8 cellular contexts compared by ENCODE assay signal in the genomic region with DNA sequence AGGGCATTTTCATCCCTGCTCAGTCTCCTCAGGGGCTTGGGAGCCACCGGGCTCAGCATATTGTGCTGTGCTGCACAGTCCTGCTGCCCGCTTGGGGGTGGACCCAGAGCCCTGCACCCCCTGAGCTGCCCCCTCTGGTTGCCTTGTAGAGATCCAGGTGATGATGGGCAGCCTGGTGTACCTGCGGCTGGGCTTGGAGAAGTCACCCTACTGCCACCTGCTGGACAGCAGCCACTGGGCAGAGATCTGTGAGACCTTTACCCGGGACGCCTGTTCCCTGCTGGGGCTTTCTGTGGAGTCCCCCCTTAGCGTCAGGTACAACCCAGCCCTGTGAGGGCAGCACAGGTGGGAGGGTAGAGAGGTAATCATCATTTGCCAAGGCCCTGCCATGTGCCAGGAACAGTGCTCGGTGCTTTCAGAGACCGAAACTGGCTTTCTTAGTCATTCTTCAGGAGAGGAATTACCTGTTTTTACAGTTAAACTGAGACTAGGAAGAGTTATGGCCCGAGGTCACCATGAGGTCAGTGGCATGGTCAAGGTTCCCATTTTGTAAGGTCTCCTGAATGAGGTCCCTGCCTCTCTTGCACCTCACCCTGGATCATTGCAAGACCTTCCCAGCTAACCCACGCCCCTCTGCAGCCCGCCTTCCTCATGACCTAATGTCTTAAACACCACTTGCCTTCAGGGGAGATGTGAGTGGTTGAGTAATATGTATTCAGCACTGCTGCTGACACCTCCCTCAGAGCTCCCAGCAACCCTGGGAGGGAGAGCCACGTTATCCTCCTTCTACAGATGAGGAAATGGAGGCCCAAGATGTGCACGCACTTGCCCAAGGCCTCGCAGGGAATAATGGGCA. TPM values are rescaled to one million over a fixed set of nuclear protein-coding genes. Genes with fewer than 3 reads are reported as not detected.
DNase-seq lines count a peak whose midpoint lies in the region; ATAC-seq and TF ChIP-seq lines count a peak whose summit lies in the region.

No MANE protein-coding gene starts in this region.

- H2AFZ ChIP-seq in DND-41 (ENCODE audit: low read depth, low read length): no peak overlapping the region

- H3K27me3 ChIP-seq in DND-41 (ENCODE audit: insufficient read depth, low read length, poor library complexity) (no peaks in the 10 kb centered on the region), mesendoderm (ENCODE audit: insufficient read depth, low read length, poor library complexity) (no peaks in the 10 kb centered on the region)

- no peak overlapping the region for H3K4me2 ChIP-seq in DND-41 (ENCODE audit: insufficient read depth, low read length)
- no peak overlapping the region for H3K4me2 ChIP-seq in mesendoderm (ENCODE audit: low read length)

- no peak overlapping the region for H3K27ac ChIP-seq in DND-41 (ENCODE audit: low read length)
- no peak overlapping the region for H3K27ac ChIP-seq in mesendoderm (ENCODE audit: low read depth, low read length)

- no peaks in the 10 kb centered on the region for H3K9me3 ChIP-seq in DND-41 (ENCODE audit: insufficient read depth, low read length, severe bottlenecking)

- no peak overlapping the region for H4K5ac ChIP-seq in mesendoderm (ENCODE audit: low read length)

- no peak overlapping the region for H3K56ac ChIP-seq in mesendoderm (ENCODE audit: low read length)

- no peak overlapping the region for H3K23ac ChIP-seq in mesendoderm (ENCODE audit: low read length)

- DNase-seq in DND-41: peak; percentile 63
- DNase-seq in HCEC 1CT: peak; percentile 26
- DNase-seq in NCI-H2029 (lab: John Stamatoyannopoulos, UW): peak; percentile 47
- DNase-seq in activated CD4-positive, CD25-positive, alpha-beta regulatory T cell treated with anti-CD3 and anti-CD28 coated beads, Interleukin-2, amount 50 U/mL, for 72 hours: peak; percentile 70
- DNase-seq in cerebellum (ENCODE audit: low spot score): peak; percentile 70
- DNase-seq in mesendoderm: peak; percentile 89
- DNase-seq in stimulated activated CD8-positive, alpha-beta memory T cell treated with anti-CD3 and anti-CD28 coated beads, Interleukin-7, amount 100 ng/mL, for 24 hours (ENCODE audit: low read depth): peak; percentile 52

- no peak overlapping the region for H3K18ac ChIP-seq in mesendoderm (ENCODE audit: low read length)

- H3K4ac ChIP-seq in mesendoderm (ENCODE audit: low read depth, low read length): no peak overlapping the region

- H3K36me3 ChIP-seq in DND-41 (ENCODE audit: insufficient read depth, low read length) (peaks cover 92% of the 10 kb centered on the region), mesendoderm (ENCODE audit: control insufficient read depth, insufficient read depth, low read length) (peaks cover 27% of the 10 kb centered on the region)

- peaks cover 2% of the 10 kb centered on the region for H3K79me1 ChIP-seq in mesendoderm (ENCODE audit: low read length)

- H3K9ac ChIP-seq in DND-41 (ENCODE audit: low read depth, low read length): no peak overlapping the region
- H3K9ac ChIP-seq in mesendoderm (ENCODE audit: low read length): no peak overlapping the region

- peaks cover 44% of the 10 kb centered on the region for H4K20me1 ChIP-seq in DND-41 (ENCODE audit: insufficient read depth, low read length)

- ATAC-seq in DND-41 (ENCODE audit: insufficient read depth, low read depth): peak; percentile 69
- ATAC-seq in GM19397 (IDR thresholded peaks at IDR 0.05; ENCODE audit: unreplicated experiment): no peak

- H2BK15ac ChIP-seq in mesendoderm (replicated peaks; ENCODE audit: low read depth): no peak overlapping the region

- WGBS in mesendoderm (ENCODE audit: extremely low coverage, insufficient coverage, low lambda C conversion rate): no CpG with 5 or more reads among the region's 14 CpGs

- H2BK120ac ChIP-seq in mesendoderm (ENCODE audit: low read depth, low read length): no peak overlapping the region

- peak; percentile 82 for TF ChIP-seq CTCF in DND-41 (IDR thresholded peaks at IDR 0.05; ENCODE audit: borderline replicate concordance, extremely low read depth, low read length, poor library complexity, severe bottlenecking)

- H3K4me3 ChIP-seq in DND-41 (ENCODE audit: low read depth in 1 of 2, low read length in 2 of 2): no peak overlapping the region
- H3K4me3 ChIP-seq in mesendoderm (ENCODE audit: low read length): no peak overlapping the region

- H2AK5ac ChIP-seq in mesendoderm (ENCODE audit: low read length): no peak overlapping the region

- peaks cover 4% of the 10 kb centered on the region; the same call in 1 of the 2 replicates for H3K4me1 ChIP-seq in DND-41 (ENCODE audit: insufficient read depth, low read length)
- no peaks in the 10 kb centered on the region for H3K4me1 ChIP-seq in mesendoderm (ENCODE audit: control insufficient read depth, low read depth, low read length)

- H4K8ac ChIP-seq in mesendoderm (ENCODE audit: low read depth, low read length): no peak overlapping the region

- no peak overlapping the region for H2BK5ac ChIP-seq in mesendoderm (ENCODE audit: low read length)

- H3K79me2 ChIP-seq in DND-41 (ENCODE audit: insufficient read depth, low read length) (no peaks in the 10 kb centered on the region; the same call in 1 of the 2 replicates), mesendoderm (ENCODE audit: control insufficient read depth, insufficient read depth, low read length) (no peaks in the 10 kb centered on the region)

RNA-seq across cellular contexts. Expression of a gene that starts 7.5 kb away (rescaled TPM):
- 55.8 TPM for total RNA-seq in cerebellum
- polyA plus RNA-seq in mesendoderm (2013, experiment 1 of 2): 283 TPM
- polyA plus RNA-seq in mesendoderm (2013, experiment 2 of 2): 289 TPM

RNA-seq across cellular contexts. Expression of a gene that starts 15.4 kb away (rescaled TPM):
- total RNA-seq in cerebellum: 22.0 TPM
- 21.6 TPM for polyA plus RNA-seq in mesendoderm (2013, experiment 1 of 2)
- 23.0 TPM for polyA plus RNA-seq in mesendoderm (2013, experiment 2 of 2)

RNA-seq across cellular contexts. Expression of a gene that starts 32.9 kb away (rescaled TPM):
- total RNA-seq in cerebellum: 10.8 TPM
- polyA plus RNA-seq in mesendoderm (2013, experiment 1 of 2): 7.4 TPM
- polyA plus RNA-seq in mesendoderm (2013, experiment 2 of 2): 7.4 TPM

RNA-seq across cellular contexts. Expression of a gene that starts 41.0 kb away (rescaled TPM):
- not detected for total RNA-seq in cerebellum
- polyA plus RNA-seq in mesendoderm (2013, experiment 1 of 2): 0.01 TPM
- polyA plus RNA-seq in mesendoderm (2013, experiment 2 of 2): not detected

RNA-seq across cellular contexts. Expression of a gene that starts 58.1 kb away (rescaled TPM):
- total RNA-seq in cerebellum: 37.9 TPM
- 447 TPM for polyA plus RNA-seq in mesendoderm (2013, experiment 1 of 2)
- 445 TPM for polyA plus RNA-seq in mesendoderm (2013, experiment 2 of 2)

Comparison
In these comparisons a context has a peak if more than half of its experiments do, and no peak if none do; other contexts are left out.
1. DNase-seq: peak in every context shown above with its lines; median percentile 89 in mesendoderm; 70 in activated CD4-positive, CD25-positive, alpha-beta regulatory T cell treated with anti-CD3 and anti-CD28 coated beads, Interleukin-2, amount 50 U/mL, for 72 hours; 70 in cerebellum; 63 in DND-41; 52 in stimulated activated CD8-positive, alpha-beta memory T cell treated with anti-CD3 and anti-CD28 coated beads, Interleukin-7, amount 100 ng/mL, for 24 hours; 47 in NCI-H2029; 26 in HCEC 1CT.